Comparison of ENCODE assay signal across 15 cellular contexts in genomic region chr19:43768273-43769050, GRCh38. TPM values are rescaled to one million over a fixed set of nuclear protein-coding genes. Genes with fewer than 3 reads are reported as not detected.
DNase-seq lines count a peak whose midpoint lies in the region; ATAC-seq, FAIRE-seq and TF ChIP-seq lines count a peak whose summit lies in the region.
"Had no signal": no experiment of that assay in that cellular context is flagged by ENCODE, and none has a peak within 500 bp of the region (broad histone marks: within the 10 kb centered on the region; RNA-seq: fewer than 3 reads in every experiment).

No MANE protein-coding gene starts in this region.

- H3K4me1 ChIP-seq in CD4-positive, alpha-beta memory T cell (ENCODE audit: insufficient read depth, low read length) = peaks cover 38% of the 10 kb centered on the region
- H3K4me1 ChIP-seq in K562 (replicated peaks in 1 of 2; ENCODE audit: control insufficient read depth in 2 of 2, insufficient read depth in 2 of 2, low read length in 2 of 2) (peaks cover 34 to 45% of the 10 kb centered on the region in 2 experiments), neural progenitor cell (peaks cover 3% of the 10 kb centered on the region), testis (no peaks in the 10 kb centered on the region)
- H3K4me1 ChIP-seq: HAP-1 had no signal

- no peaks in the 10 kb centered on the region for H3K9me3 Mint-ChIP-seq in CD4-positive, alpha-beta memory T cell
- H3K9me3 Mint-ChIP-seq in neural progenitor cell = no peaks in the 10 kb centered on the region
- H3K9me3 Mint-ChIP-seq: central memory CD8-positive, alpha-beta T cell; immature natural killer cell; nephron had no signal

- no peaks in the 10 kb centered on the region for H4K20me1 ChIP-seq in K562 (replicated peaks; ENCODE audit: control insufficient read depth, insufficient read depth, low read length)
- H4K20me1 ChIP-seq in neural progenitor cell (ENCODE audit: low read depth) = no peaks in the 10 kb centered on the region

- H3K9me1 ChIP-seq in K562 (ENCODE audit: control insufficient read depth, insufficient read depth, low read length) = peaks cover 4% of the 10 kb centered on the region

- peak overlapping the region in 1 of 2 experiments; percentile 29; a peak in 1 of 4 replicates for H3K9ac ChIP-seq in K562 (ENCODE audit: insufficient read depth in 1 of 2, low read depth in 2 of 2, low read length in 2 of 2)
- H3K9ac ChIP-seq in neural progenitor cell = no peak overlapping the region

- no peak for DNase-seq in CD4-positive, alpha-beta memory T cell
- DNase-seq in NB4 (ENCODE audit: low read depth) = peak; percentile 79
- DNase-seq in K562 (ENCODE audit: extremely low read depth in 1 of 4, low spot score in 3 of 4) = peak in 2 of 4 experiments; percentile 34 to 69
- no peak for DNase-seq in neural progenitor cell (ENCODE audit: low spot score)
- no peak for DNase-seq in dermis blood vessel endothelial cell
- no peak for DNase-seq in AG08396 (ENCODE audit: low spot score)
- no peak for DNase-seq in testis
- DNase-seq: activated effector memory CD4-positive, alpha-beta T cell treated with Interleukin-2 at 50 U/mL for 16 hours; DMS 273 treated with DMSO at 0.1 percent for 48 hours; immature natural killer cell had no signal

- no peak for ATAC-seq in K562
- ATAC-seq: Panc1 had no signal

- TF ChIP-seq POLR2A in NB4 (IDR thresholded peaks at IDR 0.05; ENCODE audit: extremely low read depth, insufficient read length) (no peak), K562 (conservative IDR thresholded peaks at IDR 0.05) (no peak), testis (IDR thresholded peaks at IDR 0.05) (no peak)

- H3K4me2 ChIP-seq in K562 (ENCODE audit: insufficient read depth, low read length) (no peak overlapping the region; the same call in 1 of the 2 replicates), neural progenitor cell (no peak overlapping the region)

- no peaks in the 10 kb centered on the region for H3K9me3 ChIP-seq in CD4-positive, alpha-beta memory T cell (ENCODE audit: control insufficient read depth in 1 of 2, low read length in 2 of 2)
- H3K9me3 ChIP-seq in K562 (replicated peaks; ENCODE audit: control insufficient read depth, insufficient read depth, low read depth, low read length) (no peaks in the 10 kb centered on the region), neural progenitor cell (ENCODE audit: low read depth) (no peaks in the 10 kb centered on the region), testis (no peaks in the 10 kb centered on the region)
- H3K9me3 ChIP-seq: HAP-1 had no signal

- H3K36me3 Mint-ChIP-seq in CD4-positive, alpha-beta memory T cell = peaks cover 29 to 36% of the 10 kb centered on the region in 2 donors
- H3K36me3 Mint-ChIP-seq in neural progenitor cell = no peaks in the 10 kb centered on the region
- H3K36me3 Mint-ChIP-seq: immature natural killer cell had no signal

- WGBS in K562 (ENCODE audit: insufficient coverage, low coverage, missing lambda C conversion rate) = 49% methylated on average over 14 of the region's 15 CpGs
- WGBS in testis, 2 donors = 60 to 77% methylated on average over 15 of the region's 15 CpGs

- peaks cover 2% of the 10 kb centered on the region for H3F3A ChIP-seq in neural progenitor cell (ENCODE audit: low read depth)

- BruUV-seq in K562 (replicated peaks; lab: Mats Ljungman, UMichigan) = no TSS peak

- TF ChIP-seq CTCF in NB4 (IDR thresholded peaks at IDR 0.05; ENCODE audit: low read depth, low read length) (no peak), K562 (IDR thresholded peaks at IDR 0.05 in 2 of 3, conservative IDR thresholded peaks at IDR 0.05 in 1 of 3; ENCODE audit: insufficient read depth in 2 of 3, low read depth in 1 of 3, low read length in 3 of 3) (no peak), neural progenitor cell (IDR thresholded peaks at IDR 0.05) (no peak), testis (IDR thresholded peaks at IDR 0.05) (no peak)

- no peak overlapping the region for H3K4me3 ChIP-seq in CD4-positive, alpha-beta memory T cell (ENCODE audit: low read length in 2 of 2)
- H3K4me3 ChIP-seq in NB4 (ENCODE audit: low read depth, low read length) (no peak overlapping the region), K562 (no peak overlapping the region), neural progenitor cell (no peak overlapping the region), testis (no peak overlapping the region)
- H3K4me3 ChIP-seq: HAP-1 had no signal

- TF ChIP-seq EP300 in K562 (IDR thresholded peaks at IDR 0.05; ENCODE audit: low read length) = no peak

- H3K27ac ChIP-seq in CD4-positive, alpha-beta memory T cell (ENCODE audit: low read depth, low read length) = no peak overlapping the region
- peak overlapping the region; percentile 21; the same call in 1 of the 3 replicates for H3K27ac ChIP-seq in K562 (ENCODE audit: extremely low read depth, low read depth, low read length)
- no peak overlapping the region for H3K27ac ChIP-seq in neural progenitor cell
- H3K27ac ChIP-seq in testis = no peak overlapping the region

- H3K79me2 ChIP-seq in K562 (ENCODE audit: control insufficient read depth, insufficient read depth, low read length) (peaks cover 19% of the 10 kb centered on the region), neural progenitor cell (ENCODE audit: low read depth) (no peaks in the 10 kb centered on the region)

- no peak overlapping the region for H2AFZ ChIP-seq in K562 (ENCODE audit: low read depth, low read length)
- no peak overlapping the region for H2AFZ ChIP-seq in neural progenitor cell (replicated peaks)

- CTCF ChIA-PET in CD4-positive, alpha-beta memory T cell (lab: Charles Lee; ENCODE audit: partially characterized antibody) = interaction anchor here (0.6 to 7.0 kb wide), 8 partner anchors 9 to 100 kb away, joined by 3 to 94 read pairs (median 6); partner anchors contain the start of genes KCNN4, PLAUR and SMG9
- CTCF ChIA-PET in K562 (lab: Yijun Ruan, JAX; ENCODE audit: low intra/inter-chr PET ratio) = interaction anchor here (0.6 kb wide), 1 partner anchor 17 kb away, joined by 3 read pairs; no protein-coding TSS in a partner anchor

- FAIRE-seq in K562 (lab: Jason Lieb, UNC) = peak; percentile 90
- FAIRE-seq: HTR-8/SVneo had no signal

- no peak for TF ChIP-seq RAD21 in K562 (CRISPR knock-in tag; conservative IDR thresholded peaks at IDR 0.05 in 1 of 2, IDR thresholded peaks at IDR 0.05 in 1 of 2)

- peaks cover 24 to 44% (median 30%) of the 10 kb centered on the region in 4 donors for H3K4me1 Mint-ChIP-seq in CD4-positive, alpha-beta memory T cell
- H3K4me1 Mint-ChIP-seq in neural progenitor cell = peaks cover 6% of the 10 kb centered on the region

- in situ Hi-C loops in K562 (cut with MboI) = no loop called here

- no peaks in the 10 kb centered on the region for H3K27me3 Mint-ChIP-seq in CD4-positive, alpha-beta memory T cell
- peaks cover 31% of the 10 kb centered on the region for H3K27me3 Mint-ChIP-seq in neural progenitor cell (ENCODE audit: insufficient read depth, low read depth)
- H3K27me3 Mint-ChIP-seq: central memory CD8-positive, alpha-beta T cell had no signal

- POLR2A ChIA-PET in CD4-positive, alpha-beta memory T cell (lab: Charles Lee; ENCODE audit: partially characterized antibody) = interaction anchor here (1.0 to 11.4 kb wide), 3 partner anchors 10 to 17 kb away, joined by 4 to 116 read pairs (median 104); partner anchors contain the start of genes KCNN4 and SMG9
- POLR2A ChIA-PET in K562 (lab: Yijun Ruan, JAX) = interaction anchor here (0.7 to 6.3 kb wide), 6 partner anchors 9 to 175 kb away, joined by 3 to 50 read pairs (median 3); partner anchors contain the start of gene SMG9

- intact Hi-C loops in CD4-positive, alpha-beta memory T cell (cut with micrococcal nuclease) = no loop called here
- intact Hi-C loops in K562 (cut with micrococcal nuclease) = no loop called here
- intact Hi-C loops in testis (cut with DNase I; ENCODE audit: low total_unique reads) = loop anchor here (10.0 kb wide), 1 partner anchor 94 kb away; the partner anchor contains the start of gene PLAUR

- H3K36me3 ChIP-seq in CD4-positive, alpha-beta memory T cell (ENCODE audit: insufficient read depth, low read length) = peaks cover 35% of the 10 kb centered on the region
- peaks cover 65% of the 10 kb centered on the region for H3K36me3 ChIP-seq in K562 (ENCODE audit: control insufficient read depth, insufficient read depth, low read length)
- no peaks in the 10 kb centered on the region for H3K36me3 ChIP-seq in neural progenitor cell
- H3K36me3 ChIP-seq in testis (ENCODE audit: low read depth, missing control alignments) = no peaks in the 10 kb centered on the region
- H3K36me3 ChIP-seq: HAP-1 had no signal

- H3K27ac Mint-ChIP-seq in CD4-positive, alpha-beta memory T cell = peak overlapping the region in 4 of 7 donors; percentile 41 to 76 (median 57)
- H3K27ac Mint-ChIP-seq in neural progenitor cell = no peak overlapping the region
- H3K27ac Mint-ChIP-seq: immature natural killer cell, nephron had no signal

- H3K27me3 ChIP-seq in CD4-positive, alpha-beta memory T cell (ENCODE audit: insufficient read depth, low read length) = no peaks in the 10 kb centered on the region
- H3K27me3 ChIP-seq in K562 (ENCODE audit: control insufficient read depth in 2 of 2, insufficient read depth in 2 of 2, low read length in 2 of 2) (no peaks in the 10 kb centered on the region), neural progenitor cell (peaks cover 44% of the 10 kb centered on the region), testis (no peaks in the 10 kb centered on the region)

- no peak overlapping the region for H3K4me3 Mint-ChIP-seq in CD4-positive, alpha-beta memory T cell
- peak overlapping the region; percentile 43 for H3K4me3 Mint-ChIP-seq in neural progenitor cell
- H3K4me3 Mint-ChIP-seq: central memory CD8-positive, alpha-beta T cell; immature natural killer cell; nephron had no signal

RNA-seq across cellular contexts. Expression of gene KCNN4, which starts 12.3 kb away (rescaled TPM):
- 10 to 100 TPM; 33.6 to 33.9 TPM for total RNA-seq in CD4-positive, alpha-beta memory T cell
- 10 to 100 TPM; 10.5 to 23.7 TPM for polyA plus RNA-seq in CD4-positive, alpha-beta memory T cell
- total RNA-seq in K562 (2011; cell fraction: chromatin; rRNA removed; ENCODE audit: low replicate concordance) = 29.9 and 77.4 TPM in 2 replicates
- 79.4 and 80.4 TPM in 2 replicates for total RNA-seq in K562 (2011; cell fraction: nucleolus; rRNA removed)
- 61.0 and 61.7 TPM in 2 replicates for total RNA-seq in K562 (2011; cell fraction: nucleoplasm; rRNA removed)
- total RNA-seq in K562 (2014; rRNA removed) (31.8 and 32.1 TPM in 2 replicates), K562 (2014; rRNA removed; fragmentation: Illumina TruSeq; extraction: Trizol) (9.2 and 10.7 TPM in 2 replicates), K562 (2015; rRNA removed; fragmentation: Illumina TruSeq; extraction: Trizol) (18.6 and 19.5 TPM in 2 replicates), K562 (2021) (26.6 and 28.6 TPM in 2 replicates), neural progenitor cell (ENCODE audit: low replicate concordance) (0.40 TPM in 1 of 2 replicates, not detected in the other), dermis blood vessel endothelial cell (0.09 and 0.51 TPM in 2 replicates), testis (1 to 10 TPM; 2.3 to 4.6 TPM)
- polyA plus RNA-seq in K562 (2011; rRNA removed) (29.4 and 33.9 TPM in 2 replicates), K562 (2014; fragmentation: Illumina TruSeq; extraction: Trizol) (22.6 and 25.9 TPM in 2 replicates), K562 (2014; fragmentation: Nextera tagmentation; extraction: Ambion mirVana) (1 to 10 TPM in 1 of 2 experiments, under 1 TPM in 1; 0.53 to 2.0 TPM), K562 (2014; rRNA removed) (37.6 and 37.7 TPM in 2 replicates), testis (ENCODE audit: insufficient read depth, low read depth, low replicate concordance) (4.1 TPM)
- polyA plus RNA-seq in K562 (2011; cell fraction: cytosol; rRNA removed) = 40.2 and 61.3 TPM in 2 replicates
- polyA plus RNA-seq in K562 (2011; cell fraction: nucleus; rRNA removed) = 111 and 177 TPM in 2 replicates
- polyA plus RNA-seq in K562 (2012) = 16.4 and 18.7 TPM in 2 replicates
- polyA minus RNA-seq in K562 (2011; rRNA and poly(A)+ RNA removed) = 18.4 and 22.7 TPM in 2 replicates
- 16.1 and 22.7 TPM in 2 replicates for polyA minus RNA-seq in K562 (2011; cell fraction: cytosol; rRNA and poly(A)+ RNA removed)
- 26.3 and 27.8 TPM in 2 replicates for polyA minus RNA-seq in K562 (2011; cell fraction: nucleus; rRNA and poly(A)+ RNA removed)

RNA-seq across cellular contexts. Expression of gene SMG9, which starts 13.7 kb away (rescaled TPM):
- 10 to 100 TPM; 57.6 to 57.9 TPM for total RNA-seq in CD4-positive, alpha-beta memory T cell
- polyA plus RNA-seq in CD4-positive, alpha-beta memory T cell = 10 to 100 TPM in 1 of 2 donors, 1 to 10 TPM in 1; 3.8 to 13.7 TPM
- 85.7 and 122 TPM in 2 replicates for total RNA-seq in K562 (2011; cell fraction: chromatin; rRNA removed; ENCODE audit: low replicate concordance)
- total RNA-seq in K562 (2011; cell fraction: nucleolus; rRNA removed) = 58.7 and 72.8 TPM in 2 replicates
- total RNA-seq in K562 (2011; cell fraction: nucleoplasm; rRNA removed) = 73.1 and 75.7 TPM in 2 replicates
- total RNA-seq in K562 (2014; rRNA removed) (38.6 and 40.2 TPM in 2 replicates), K562 (2014; rRNA removed; fragmentation: Illumina TruSeq; extraction: Trizol) (17.2 and 21.8 TPM in 2 replicates), K562 (2015; rRNA removed; fragmentation: Illumina TruSeq; extraction: Trizol) (39.6 and 40.4 TPM in 2 replicates), K562 (2021) (79.7 and 86.1 TPM in 2 replicates), neural progenitor cell (ENCODE audit: low replicate concordance) (33.1 and 33.4 TPM in 2 replicates), dermis blood vessel endothelial cell (8.8 and 9.0 TPM in 2 replicates), testis (10 to 100 TPM; 65.0 to 76.8 TPM)
- polyA plus RNA-seq in K562 (2011; rRNA removed) (17.7 and 53.5 TPM in 2 replicates), K562 (2014; fragmentation: Illumina TruSeq; extraction: Trizol) (53.6 and 61.0 TPM in 2 replicates), K562 (2014; fragmentation: Nextera tagmentation; extraction: Ambion mirVana) (1 to 10 TPM; 1.7 to 3.9 TPM), K562 (2014; rRNA removed) (46.1 and 49.1 TPM in 2 replicates), testis (ENCODE audit: insufficient read depth, low read depth, low replicate concordance) (144 TPM)
- 27.4 and 31.8 TPM in 2 replicates for polyA plus RNA-seq in K562 (2011; cell fraction: cytosol; rRNA removed)
- polyA plus RNA-seq in K562 (2011; cell fraction: nucleus; rRNA removed) = 122 and 124 TPM in 2 replicates
- 34.7 and 52.6 TPM in 2 replicates for polyA plus RNA-seq in K562 (2012)
- 14.1 and 14.6 TPM in 2 replicates for polyA minus RNA-seq in K562 (2011; rRNA and poly(A)+ RNA removed)
- polyA minus RNA-seq in K562 (2011; cell fraction: cytosol; rRNA and poly(A)+ RNA removed) = 23.5 and 24.0 TPM in 2 replicates
- 18.7 and 33.0 TPM in 2 replicates for polyA minus RNA-seq in K562 (2011; cell fraction: nucleus; rRNA and poly(A)+ RNA removed)

RNA-seq across cellular contexts. Expression of gene LYPD5, which starts 33.8 kb away (rescaled TPM):
- total RNA-seq in CD4-positive, alpha-beta memory T cell = under 1 TPM; 0.49 to 0.97 TPM
- polyA plus RNA-seq in CD4-positive, alpha-beta memory T cell = under 1 TPM; 0.27 to 0.50 TPM
- 0.42 and 1.1 TPM in 2 replicates for total RNA-seq in K562 (2011; cell fraction: chromatin; rRNA removed; ENCODE audit: low replicate concordance)
- 0.26 and 0.50 TPM in 2 replicates for total RNA-seq in K562 (2011; cell fraction: nucleolus; rRNA removed)
- total RNA-seq in K562 (2011; cell fraction: nucleoplasm; rRNA removed) = 0.15 TPM in 1 of 2 replicates, not detected in the other
- total RNA-seq in K562 (2014; rRNA removed) = 0.20 TPM in 1 of 2 replicates, not detected in the other
- total RNA-seq in K562 (2014; rRNA removed; fragmentation: Illumina TruSeq; extraction: Trizol) = 0.13 TPM in 1 of 2 replicates, not detected in the other
- total RNA-seq in K562 (2015; rRNA removed; fragmentation: Illumina TruSeq; extraction: Trizol) = 0.19 and 0.22 TPM in 2 replicates
- total RNA-seq in K562 (2021) = 0.09 and 0.25 TPM in 2 replicates
- polyA plus RNA-seq in K562 (2011; rRNA removed) = 0.21 and 0.26 TPM in 2 replicates
- polyA plus RNA-seq in K562 (2011; cell fraction: cytosol; rRNA removed) = 0.16 and 0.39 TPM in 2 replicates
- 0.14 and 0.47 TPM in 2 replicates for polyA plus RNA-seq in K562 (2011; cell fraction: nucleus; rRNA removed)
- 0.09 and 0.25 TPM in 2 replicates for polyA plus RNA-seq in K562 (2012)
- polyA plus RNA-seq in K562 (2014; fragmentation: Illumina TruSeq; extraction: Trizol) = 0.06 and 0.24 TPM in 2 replicates
- under 1 TPM in 1 of 2 experiments, not detected in 1; 0.03 TPM for polyA plus RNA-seq in K562 (2014; fragmentation: Nextera tagmentation; extraction: Ambion mirVana)
- 0.11 TPM in 1 of 2 replicates, not detected in the other for polyA plus RNA-seq in K562 (2014; rRNA removed)
- 0.21 TPM in 2 replicates for polyA minus RNA-seq in K562 (2011; rRNA and poly(A)+ RNA removed)
- polyA minus RNA-seq in K562 (2011; cell fraction: cytosol; rRNA and poly(A)+ RNA removed) = not detected in 2 replicates
- 0.22 and 0.54 TPM in 2 replicates for polyA minus RNA-seq in K562 (2011; cell fraction: nucleus; rRNA and poly(A)+ RNA removed)
- 0.12 TPM in 1 of 2 replicates, not detected in the other for total RNA-seq in neural progenitor cell (ENCODE audit: low replicate concordance)
- 0.09 and 0.17 TPM in 2 replicates for total RNA-seq in dermis blood vessel endothelial cell
- 10 to 100 TPM in 1 of 2 donors, 1 to 10 TPM in 1; 4.9 to 14.7 TPM for total RNA-seq in testis
- polyA plus RNA-seq in testis (ENCODE audit: insufficient read depth, low read depth, low replicate concordance) = 12.6 TPM

RNA-seq across cellular contexts. Expression of gene IRGC, which starts 52.6 kb away (rescaled TPM):
- not detected for total RNA-seq in CD4-positive, alpha-beta memory T cell
- not detected for polyA plus RNA-seq in CD4-positive, alpha-beta memory T cell
- not detected in 2 replicates for total RNA-seq in K562 (2011; cell fraction: chromatin; rRNA removed; ENCODE audit: low replicate concordance)
- total RNA-seq in K562 (2011; cell fraction: nucleolus; rRNA removed) = not detected in 2 replicates
- total RNA-seq in K562 (2011; cell fraction: nucleoplasm; rRNA removed) = not detected in 2 replicates
- total RNA-seq in K562 (2014; rRNA removed) = not detected in 2 replicates
- not detected in 2 replicates for total RNA-seq in K562 (2014; rRNA removed; fragmentation: Illumina TruSeq; extraction: Trizol)
- not detected in 2 replicates for total RNA-seq in K562 (2015; rRNA removed; fragmentation: Illumina TruSeq; extraction: Trizol)
- not detected in 2 replicates for total RNA-seq in K562 (2021)
- not detected in 2 replicates for polyA plus RNA-seq in K562 (2011; rRNA removed)
- not detected in 2 replicates for polyA plus RNA-seq in K562 (2011; cell fraction: cytosol; rRNA removed)
- polyA plus RNA-seq in K562 (2011; cell fraction: nucleus; rRNA removed) = not detected in 2 replicates
- not detected in 2 replicates for polyA plus RNA-seq in K562 (2012)
- polyA plus RNA-seq in K562 (2014; fragmentation: Illumina TruSeq; extraction: Trizol) = not detected in 2 replicates
- polyA plus RNA-seq in K562 (2014; fragmentation: Nextera tagmentation; extraction: Ambion mirVana) = not detected
- not detected in 2 replicates for polyA plus RNA-seq in K562 (2014; rRNA removed)
- not detected in 2 replicates for polyA minus RNA-seq in K562 (2011; rRNA and poly(A)+ RNA removed)
- polyA minus RNA-seq in K562 (2011; cell fraction: cytosol; rRNA and poly(A)+ RNA removed) = not detected in 2 replicates
- not detected in 2 replicates for polyA minus RNA-seq in K562 (2011; cell fraction: nucleus; rRNA and poly(A)+ RNA removed)
- not detected in 2 replicates for total RNA-seq in neural progenitor cell (ENCODE audit: low replicate concordance)
- not detected in 2 replicates for total RNA-seq in dermis blood vessel endothelial cell
- 100 to 1,000 TPM in 1 of 2 donors, 10 to 100 TPM in 1; 97.4 to 218 TPM for total RNA-seq in testis
- 167 TPM for polyA plus RNA-seq in testis (ENCODE audit: insufficient read depth, low read depth, low replicate concordance)

RNA-seq across cellular contexts. Expression of gene ZNF283, which starts 58.7 kb away (rescaled TPM):
- 10 to 100 TPM; 18.1 to 20.7 TPM for total RNA-seq in CD4-positive, alpha-beta memory T cell
- polyA plus RNA-seq in CD4-positive, alpha-beta memory T cell = 1 to 10 TPM; 4.3 to 4.9 TPM
- total RNA-seq in K562 (2011; cell fraction: chromatin; rRNA removed; ENCODE audit: low replicate concordance) = 18.2 and 43.1 TPM in 2 replicates
- 15.0 and 16.3 TPM in 2 replicates for total RNA-seq in K562 (2011; cell fraction: nucleolus; rRNA removed)
- 19.9 and 37.9 TPM in 2 replicates for total RNA-seq in K562 (2011; cell fraction: nucleoplasm; rRNA removed)
- total RNA-seq in K562 (2014; rRNA removed) = 7.9 TPM in 2 replicates
- total RNA-seq in K562 (2014; rRNA removed; fragmentation: Illumina TruSeq; extraction: Trizol) = 19.5 and 21.3 TPM in 2 replicates
- 11.3 and 14.0 TPM in 2 replicates for total RNA-seq in K562 (2015; rRNA removed; fragmentation: Illumina TruSeq; extraction: Trizol)
- 10.3 and 10.7 TPM in 2 replicates for total RNA-seq in K562 (2021)
- polyA plus RNA-seq in K562 (2011; rRNA removed) = 7.3 and 9.8 TPM in 2 replicates
- polyA plus RNA-seq in K562 (2011; cell fraction: cytosol; rRNA removed) = 0.78 and 2.6 TPM in 2 replicates
- 7.9 and 12.9 TPM in 2 replicates for polyA plus RNA-seq in K562 (2011; cell fraction: nucleus; rRNA removed)
- 5.7 and 5.8 TPM in 2 replicates for polyA plus RNA-seq in K562 (2012)
- 6.2 and 7.0 TPM in 2 replicates for polyA plus RNA-seq in K562 (2014; fragmentation: Illumina TruSeq; extraction: Trizol)
- polyA plus RNA-seq in K562 (2014; fragmentation: Nextera tagmentation; extraction: Ambion mirVana) = 10 to 100 TPM in 1 of 2 experiments, 1 to 10 TPM in 1; 6.0 to 11.1 TPM
- polyA plus RNA-seq in K562 (2014; rRNA removed) = 7.2 and 9.4 TPM in 2 replicates
- polyA minus RNA-seq in K562 (2011; rRNA and poly(A)+ RNA removed) = 21.0 and 25.4 TPM in 2 replicates
- polyA minus RNA-seq in K562 (2011; cell fraction: cytosol; rRNA and poly(A)+ RNA removed) = 4.3 and 6.1 TPM in 2 replicates
- polyA minus RNA-seq in K562 (2011; cell fraction: nucleus; rRNA and poly(A)+ RNA removed) = 12.8 and 28.8 TPM in 2 replicates
- 13.4 and 19.8 TPM in 2 replicates for total RNA-seq in neural progenitor cell (ENCODE audit: low replicate concordance)
- 10.9 and 11.1 TPM in 2 replicates for total RNA-seq in dermis blood vessel endothelial cell
- 10 to 100 TPM in 1 of 2 donors, 1 to 10 TPM in 1; 6.9 to 10.7 TPM for total RNA-seq in testis
- polyA plus RNA-seq in testis (ENCODE audit: insufficient read depth, low read depth, low replicate concordance) = 2.9 TPM
